In the genomic region with DNA sequence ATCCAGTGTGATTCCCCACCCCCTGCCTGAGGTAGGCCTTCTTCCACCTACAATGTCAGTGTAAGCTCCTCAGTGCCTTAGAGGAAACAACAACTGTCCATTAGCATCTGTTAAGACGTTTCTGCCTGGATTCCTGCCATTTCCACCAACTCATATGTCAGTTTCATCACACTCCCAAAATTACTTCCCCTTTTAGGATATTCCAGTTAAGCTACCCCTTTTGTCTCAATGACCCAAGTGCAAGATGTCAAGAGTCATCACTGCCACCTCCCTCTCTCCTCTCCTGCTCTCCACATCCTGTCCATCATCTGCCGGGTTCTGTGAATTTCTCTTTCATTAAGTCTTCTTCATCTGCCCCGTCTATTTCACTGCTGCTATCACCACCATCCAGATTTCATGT, we compare ENCODE assay signal across 1 cellular context.
TF ChIP-seq lines count a peak whose summit lies in the region.

No MANE protein-coding gene starts in this region.

TF ChIP-seq in K562, 482 proteins besides CTCF, POLR2A, EP300 and RAD21 (continued from another document):
- TF ChIP-seq, protein P1, sequence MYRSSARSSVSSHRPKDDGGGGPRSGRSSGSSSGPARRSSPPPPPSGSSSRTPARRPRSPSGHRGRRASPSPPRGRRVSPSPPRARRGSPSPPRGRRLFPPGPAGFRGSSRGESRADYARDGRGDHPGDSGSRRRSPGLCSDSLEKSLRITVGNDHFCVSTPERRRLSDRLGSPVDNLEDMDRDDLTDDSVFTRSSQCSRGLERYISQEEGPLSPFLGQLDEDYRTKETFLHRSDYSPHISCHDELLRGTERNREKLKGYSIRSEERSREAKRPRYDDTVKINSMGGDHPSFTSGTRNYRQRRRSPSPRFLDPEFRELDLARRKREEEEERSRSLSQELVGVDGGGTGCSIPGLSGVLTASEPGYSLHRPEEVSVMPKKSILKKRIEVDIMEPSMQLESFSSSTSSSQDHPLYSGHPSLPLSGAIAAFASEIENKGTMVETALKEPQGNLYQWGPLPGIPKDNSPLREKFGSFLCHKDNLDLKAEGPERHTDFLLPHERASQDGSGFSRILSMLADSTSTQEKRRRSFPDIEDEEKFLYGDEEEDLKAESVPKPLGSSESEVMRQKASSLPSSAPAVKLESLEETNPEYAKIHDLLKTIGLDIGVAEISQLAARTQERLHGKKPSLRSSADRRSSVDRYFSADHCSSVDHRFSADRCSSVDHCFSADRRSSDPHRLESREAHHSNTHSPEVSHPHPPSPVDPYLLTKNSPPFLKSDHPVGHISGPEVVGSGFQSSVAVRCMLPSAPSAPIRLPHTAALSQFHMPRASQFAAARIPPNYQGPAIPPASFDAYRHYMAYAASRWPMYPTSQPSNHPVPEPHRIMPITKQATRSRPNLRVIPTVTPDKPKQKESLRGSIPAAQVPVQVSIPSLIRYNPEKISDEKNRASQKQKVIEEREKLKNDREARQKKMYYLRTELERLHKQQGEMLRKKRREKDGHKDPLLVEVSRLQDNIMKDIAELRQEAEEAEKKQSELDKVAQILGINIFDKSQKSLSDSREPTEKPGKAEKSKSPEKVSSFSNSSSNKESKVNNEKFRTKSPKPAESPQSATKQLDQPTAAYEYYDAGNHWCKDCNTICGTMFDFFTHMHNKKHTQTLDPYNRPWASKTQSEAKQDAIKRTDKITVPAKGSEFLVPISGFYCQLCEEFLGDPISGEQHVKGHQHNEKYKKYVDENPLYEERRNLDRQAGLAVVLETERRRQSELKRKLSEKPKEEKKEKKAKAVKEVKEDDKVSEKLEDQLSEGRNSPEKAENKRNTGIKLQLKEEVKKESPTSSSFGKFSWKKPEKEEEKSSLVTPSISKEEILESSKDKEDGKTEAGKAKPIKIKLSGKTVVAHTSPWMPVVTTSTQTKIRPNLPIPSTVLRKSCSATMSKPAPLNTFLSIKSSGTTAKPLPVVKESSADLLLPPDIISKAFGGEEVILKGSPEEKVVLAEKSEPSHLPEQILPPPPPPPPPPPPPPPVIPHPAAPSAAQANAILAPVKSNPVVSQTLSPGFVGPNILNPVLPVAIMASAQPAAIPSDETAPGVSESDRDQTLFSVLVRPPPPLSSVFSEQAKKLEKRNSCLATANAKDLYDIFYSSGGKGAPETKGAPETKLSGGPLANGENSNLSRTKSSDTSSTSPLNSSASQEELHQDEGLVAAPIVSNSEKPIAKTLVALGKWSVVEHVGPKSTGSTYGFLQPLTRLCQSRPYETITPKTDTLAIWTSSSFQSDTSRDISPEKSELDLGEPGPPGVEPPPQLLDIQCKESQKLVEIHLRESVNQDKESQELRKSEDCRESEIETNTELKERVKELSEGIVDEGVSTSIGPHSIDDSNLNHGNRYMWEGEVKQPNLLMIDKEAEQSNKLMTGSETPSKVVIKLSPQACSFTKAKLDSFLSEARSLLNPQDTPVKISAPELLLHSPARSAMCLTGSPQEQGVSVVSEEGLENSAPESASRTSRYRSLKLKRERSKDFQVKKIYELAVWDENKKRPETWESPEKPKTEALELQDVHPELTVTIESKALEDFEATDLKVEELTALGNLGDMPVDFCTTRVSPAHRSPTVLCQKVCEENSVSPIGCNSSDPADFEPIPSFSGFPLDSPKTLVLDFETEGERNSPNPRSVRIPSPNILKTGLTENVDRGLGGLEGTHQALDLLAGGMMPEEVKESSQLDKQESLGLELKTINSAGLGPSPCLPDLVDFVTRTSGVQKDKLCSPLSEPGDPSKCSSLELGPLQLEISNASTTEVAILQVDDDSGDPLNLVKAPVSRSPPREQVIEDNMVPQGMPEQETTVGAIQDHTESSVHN (IDR thresholded peaks at IDR 0.05; ENCODE audit: borderline replicate concordance in 1 of 2, low read depth in 1 of 2): no peak
- TF ChIP-seq, protein P2, sequence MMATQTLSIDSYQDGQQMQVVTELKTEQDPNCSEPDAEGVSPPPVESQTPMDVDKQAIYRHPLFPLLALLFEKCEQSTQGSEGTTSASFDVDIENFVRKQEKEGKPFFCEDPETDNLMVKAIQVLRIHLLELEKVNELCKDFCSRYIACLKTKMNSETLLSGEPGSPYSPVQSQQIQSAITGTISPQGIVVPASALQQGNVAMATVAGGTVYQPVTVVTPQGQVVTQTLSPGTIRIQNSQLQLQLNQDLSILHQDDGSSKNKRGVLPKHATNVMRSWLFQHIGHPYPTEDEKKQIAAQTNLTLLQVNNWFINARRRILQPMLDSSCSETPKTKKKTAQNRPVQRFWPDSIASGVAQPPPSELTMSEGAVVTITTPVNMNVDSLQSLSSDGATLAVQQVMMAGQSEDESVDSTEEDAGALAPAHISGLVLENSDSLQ (IDR thresholded peaks at IDR 0.05): peak; percentile 68; the same call in 1 of the 2 replicates
- TF ChIP-seq MEIS2 (IDR thresholded peaks at IDR 0.05; ENCODE audit: partially characterized antibody): peak; percentile 47
- peak; percentile 84 for TF ChIP-seq CTBP1 (IDR thresholded peaks at IDR 0.05; ENCODE audit: borderline replicate concordance)
- no peak for TF ChIP-seq NCOA1 (IDR thresholded peaks at IDR 0.05; ENCODE audit: low read depth)
- TF ChIP-seq, protein P3, sequence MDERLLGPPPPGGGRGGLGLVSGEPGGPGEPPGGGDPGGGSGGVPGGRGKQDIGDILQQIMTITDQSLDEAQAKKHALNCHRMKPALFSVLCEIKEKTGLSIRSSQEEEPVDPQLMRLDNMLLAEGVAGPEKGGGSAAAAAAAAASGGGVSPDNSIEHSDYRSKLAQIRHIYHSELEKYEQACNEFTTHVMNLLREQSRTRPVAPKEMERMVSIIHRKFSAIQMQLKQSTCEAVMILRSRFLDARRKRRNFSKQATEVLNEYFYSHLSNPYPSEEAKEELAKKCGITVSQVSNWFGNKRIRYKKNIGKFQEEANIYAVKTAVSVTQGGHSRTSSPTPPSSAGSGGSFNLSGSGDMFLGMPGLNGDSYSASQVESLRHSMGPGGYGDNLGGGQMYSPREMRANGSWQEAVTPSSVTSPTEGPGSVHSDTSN (CRISPR knock-in tag; IDR thresholded peaks at IDR 0.05; ENCODE audit: low read depth): no peak
- TF ChIP-seq, protein P3 (tag; conservative IDR thresholded peaks at IDR 0.05; ENCODE audit: low read depth): peak; percentile 51; the same call in 1 of the 2 replicates
- TF ChIP-seq ZNF224 (CRISPR knock-in tag; IDR thresholded peaks at IDR 0.05): no peak
- no peak for TF ChIP-seq TFAM (CRISPR knock-in tag; conservative IDR thresholded peaks at IDR 0.05)
- TF ChIP-seq JUND (IDR thresholded peaks at IDR 0.05; ENCODE audit: borderline replicate concordance, low read depth, low read length): no peak
- no peak for TF ChIP-seq JUND (tag; IDR thresholded peaks at IDR 0.05; ENCODE audit: borderline replicate concordance, low read depth, low read length)
- no peak for TF ChIP-seq SP2 (IDR thresholded peaks at IDR 0.05; ENCODE audit: extremely low read depth, low read depth, low read length, poor library complexity, severe bottlenecking)
- TF ChIP-seq ZNF778 (CRISPR knock-in tag; IDR thresholded peaks at IDR 0.05): no peak
TF ChIP-seq in K562: peak in this region for 5.
